8 cellular contexts compared by ENCODE assay signal in genomic region chr1:107057197-107058133, GRCh38. TPM values are rescaled to one million over a fixed set of nuclear protein-coding genes. Genes with fewer than 3 reads are reported as not detected.
DNase-seq lines count a peak whose midpoint lies in the region; ATAC-seq and TF ChIP-seq lines count a peak whose summit lies in the region.

No MANE protein-coding gene starts in this region.

- TF ChIP-seq EP300 in upper lobe of left lung (IDR thresholded peaks at IDR 0.05): no peak

- H3K36me3 ChIP-seq in Panc1 (ENCODE audit: control insufficient read depth, insufficient read depth, low read length): no peaks in the 10 kb centered on the region; the same call in 1 of the 2 replicates
- peaks cover 0 to 8% (median 0%) of the 10 kb centered on the region in 4 donors for H3K36me3 ChIP-seq in upper lobe of left lung

- CTCF ChIA-PET in Calu3 (lab: Charles Lee): interaction anchor here (1.1 to 1.2 kb wide), 3 partner anchors 18 to 104 kb away, joined by 3 read pairs; no protein-coding TSS in a partner anchor
- CTCF ChIA-PET in Panc1 (lab: Charles Lee): no interaction called here

- ATAC-seq in GM19467 (IDR thresholded peaks at IDR 0.05; ENCODE audit: unreplicated experiment) (peak; percentile 57), HG03571 (IDR thresholded peaks at IDR 0.05; ENCODE audit: unreplicated experiment) (peak; percentile 59), Panc1 (peak; percentile 81), omental fat pad (ENCODE audit: low FRiP score) (peak; percentile 63), upper lobe of left lung (ENCODE audit: low FRiP score in 2 of 2) (peak; percentile 88 to 89)

- H3K4me3 ChIP-seq in Panc1 (ENCODE audit: low read depth in 2 of 2, low read length in 2 of 2) (peak overlapping the region; percentile 76 to 86), upper lobe of left lung (peak overlapping the region; percentile 79 to 93 (median 88))

- H3K4me1 ChIP-seq in Panc1 (ENCODE audit: control insufficient read depth, insufficient read depth, low read length) (peaks cover 6% of the 10 kb centered on the region; the same call in 1 of the 2 replicates), upper lobe of left lung (peaks cover 9 to 18% (median 12%) of the 10 kb centered on the region in 4 donors)

- intact Hi-C loops in Calu3 (cut with micrococcal nuclease; ENCODE audit: unreplicated experiment): loop anchor here (1.0 to 5.0 kb wide), 3 partner anchors 59 to 289 kb away; partner anchors contain the start of gene NTNG1
- intact Hi-C loops in Panc1 (cut with micrococcal nuclease; ENCODE audit: unreplicated experiment): no loop called here

- POLR2A ChIA-PET in Panc1 (lab: Charles Lee): interaction anchor here (0.6 kb wide), 1 partner anchor 10 kb away, joined by 3 read pairs; no protein-coding TSS in a partner anchor

- 11 to 49% methylated on average over 9 to 44 of the region's 55 CpGs for WGBS in upper lobe of left lung, 2 donors

- H3K9me3 ChIP-seq in Panc1 (ENCODE audit: control insufficient read depth, insufficient read depth, low read depth, low read length) (no peaks in the 10 kb centered on the region), upper lobe of left lung (no peaks in the 10 kb centered on the region)

- peak overlapping the region; percentile 58 for H3K27ac Mint-ChIP-seq in Calu3 (ENCODE audit: unreplicated experiment)
- H3K27ac Mint-ChIP-seq in activated naive CD4-positive, alpha-beta T cell treated with anti-CD3 and anti-CD28 coated beads, Interleukin-2, amount 50 U/mL, for 24 hours: peak overlapping the region; percentile 99

- BruUV-seq in Calu3 (replicated peaks; lab: Mats Ljungman, UMichigan) (no TSS peak), Panc1 (replicated peaks; lab: Mats Ljungman, UMichigan) (no TSS peak)

- in situ Hi-C loops in Panc1 (cut with HindIII; ENCODE audit: low pct_unique_long_range_greater_than_20kb, low sequenced_read_pairs): no loop called here

- peak; percentile 51 for DNase-seq in Calu3
- DNase-seq in Panc1 (ENCODE audit: low read depth, low spot score): peak; percentile 4
- peak; percentile 66 for DNase-seq in glomerular visceral epithelial cell (ENCODE audit: extremely low spot score)
- no peak for DNase-seq in omental fat pad (ENCODE audit: low spot score)
- peak; percentile 59 to 91 for DNase-seq in upper lobe of left lung

- no peaks in the 10 kb centered on the region for H3K27me3 Mint-ChIP-seq in Calu3 (ENCODE audit: unreplicated experiment)
- H3K27me3 Mint-ChIP-seq in activated naive CD4-positive, alpha-beta T cell treated with anti-CD3 and anti-CD28 coated beads, Interleukin-2, amount 50 U/mL, for 24 hours: no peaks in the 10 kb centered on the region

- peaks cover 2% of the 10 kb centered on the region for H3K9me3 Mint-ChIP-seq in Calu3 (ENCODE audit: low read depth, unreplicated experiment)
- peaks cover 6% of the 10 kb centered on the region for H3K9me3 Mint-ChIP-seq in activated naive CD4-positive, alpha-beta T cell treated with anti-CD3 and anti-CD28 coated beads, Interleukin-2, amount 50 U/mL, for 24 hours

- peak overlapping the region; percentile 85 for H3K4me3 Mint-ChIP-seq in Calu3 (ENCODE audit: low read depth, unreplicated experiment)
- peak overlapping the region; percentile 99 for H3K4me3 Mint-ChIP-seq in activated naive CD4-positive, alpha-beta T cell treated with anti-CD3 and anti-CD28 coated beads, Interleukin-2, amount 50 U/mL, for 24 hours

- no peaks in the 10 kb centered on the region for H3K4me1 Mint-ChIP-seq in Calu3 (ENCODE audit: low read depth, unreplicated experiment)
- peaks cover 23% of the 10 kb centered on the region for H3K4me1 Mint-ChIP-seq in activated naive CD4-positive, alpha-beta T cell treated with anti-CD3 and anti-CD28 coated beads, Interleukin-2, amount 50 U/mL, for 24 hours

- TF ChIP-seq CTCF in Calu3 (IDR thresholded peaks at IDR 0.05; ENCODE audit: unreplicated experiment) (no peak), Panc1 (IDR thresholded peaks at IDR 0.05) (no peak), omental fat pad (IDR thresholded peaks at IDR 0.05) (no peak), upper lobe of left lung (IDR thresholded peaks at IDR 0.05) (no peak)

- peak overlapping the region; percentile 74 for H3K27ac ChIP-seq in Panc1 (ENCODE audit: low read length)
- peak overlapping the region; percentile 71 to 89 (median 88) for H3K27ac ChIP-seq in upper lobe of left lung

- H3K27me3 ChIP-seq in Panc1 (ENCODE audit: control insufficient read depth, insufficient read depth, low read length) (no peaks in the 10 kb centered on the region), upper lobe of left lung (no peaks in the 10 kb centered on the region)

- H3K36me3 Mint-ChIP-seq in Calu3 (ENCODE audit: insufficient read depth, unreplicated experiment): peaks cover 24% of the 10 kb centered on the region
- peaks cover 10% of the 10 kb centered on the region for H3K36me3 Mint-ChIP-seq in activated naive CD4-positive, alpha-beta T cell treated with anti-CD3 and anti-CD28 coated beads, Interleukin-2, amount 50 U/mL, for 24 hours

- TF ChIP-seq POLR2A in upper lobe of left lung (IDR thresholded peaks at IDR 0.05): no peak

RNA-seq across cellular contexts. Expression of gene PRMT6, which starts 1.0 kb away (rescaled TPM):
- total RNA-seq in Calu3 (2022): 15.4 and 20.9 TPM in 2 replicates
- total RNA-seq in Panc1 (2021; ENCODE audit: unreplicated experiment): 11.5 TPM
- 10.9 TPM for polyA plus RNA-seq in Panc1 (2012; ENCODE audit: insufficient read length)
- 10 to 100 TPM in 1 of 4 donors, 1 to 10 TPM in 3; 8.1 to 14.2 (median 9.5) TPM for total RNA-seq in omental fat pad
- 10 to 100 TPM; 10.4 to 18.9 (median 12.3) TPM for total RNA-seq in upper lobe of left lung
